In the genomic region with DNA sequence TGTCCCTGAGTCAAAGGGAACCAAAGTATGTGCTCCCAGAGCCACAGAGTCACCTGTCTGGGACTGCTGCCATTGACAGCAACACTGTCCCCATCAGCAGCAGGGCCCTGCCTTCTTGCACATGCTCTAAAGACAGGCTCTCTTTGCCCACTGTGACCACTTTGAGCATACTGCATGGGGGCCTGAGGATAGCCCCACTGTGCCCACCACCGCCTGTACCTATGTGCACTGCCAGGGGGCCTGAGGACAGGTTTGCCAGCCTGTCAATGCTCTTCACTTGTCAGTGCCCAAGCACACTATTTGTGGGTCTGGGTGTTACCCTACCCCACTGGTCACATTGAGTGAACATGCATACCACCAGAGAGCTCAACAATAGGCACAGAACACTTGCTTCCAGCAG, we compare ENCODE assay signal across 27 cellular contexts.
"Had no signal": no experiment of that assay in that cellular context is flagged by ENCODE, and none has a peak within 500 bp of the region (broad histone marks: within the 10 kb centered on the region; RNA-seq: fewer than 3 reads in every experiment).

No MANE protein-coding gene starts in this region.

- H3K4me1 Mint-ChIP-seq: immature natural killer cell; mesothelial cell of epicardium; naive B cell; natural killer cell; nephron progenitor cell; neural progenitor cell; stimulated activated effector memory CD8-positive, alpha-beta T cell treated with anti-CD3 and anti-CD28 coated beads, Interleukin-12 subunit alpha, Interleukin-12 subunit beta, amount 100 ng/mL, for 72 hours had no signal

- DNase-seq: heart left ventricle; hypothalamus; immature natural killer cell; left ventricle myocardium inferior; mesendoderm; naive B cell; natural killer cell; nephron progenitor cell; occipital lobe; small intestine; spleen; stimulated activated CD4-positive, alpha-beta T cell treated with anti-CD3 and anti-CD28 coated beads, Interleukin-4, amount 100 ng/mL, for 24 hours; stimulated activated naive CD4-positive, alpha-beta T cell; stomach; testis; thyroid gland; transverse colon had no signal

- H3K36me3 ChIP-seq: heart left ventricle, left ventricle myocardium inferior, neural progenitor cell, neutrophil, right atrium auricular region, spleen, stomach, thyroid gland, transverse colon, vagina had no signal

- H3K27me3 Mint-ChIP-seq: naive B cell, progenitor cell of endocrine pancreas had no signal

- ATAC-seq: heart left ventricle; natural killer cell; sciatic nerve; stimulated activated effector memory CD8-positive, alpha-beta T cell treated with anti-CD3 and anti-CD28 coated beads, Interleukin-12 subunit alpha, Interleukin-12 subunit beta, amount 100 ng/mL, for 72 hours had no signal

- H3K27me3 ChIP-seq: heart left ventricle, neural progenitor cell, neutrophil, right atrium auricular region, spleen, stomach, testis, thyroid gland, transverse colon, vagina had no signal

- H3K27ac ChIP-seq: heart left ventricle, left ventricle myocardium inferior, neural progenitor cell, neutrophil, parathyroid adenoma, right atrium auricular region, spleen, stomach, testis, thyroid gland, transverse colon, vagina had no signal

- H3K4me3 Mint-ChIP-seq: immature natural killer cell; mesothelial cell of epicardium; naive B cell; natural killer cell; nephron progenitor cell; neural progenitor cell; stimulated activated effector memory CD8-positive, alpha-beta T cell treated with anti-CD3 and anti-CD28 coated beads, Interleukin-12 subunit alpha, Interleukin-12 subunit beta, amount 100 ng/mL, for 72 hours had no signal

- H3K4me3 ChIP-seq: heart left ventricle, left ventricle myocardium inferior, lung, neural progenitor cell, right atrium auricular region, spleen, stomach, testis, thyroid gland, transverse colon, vagina had no signal

- H3K9me3 ChIP-seq: neutrophil, right atrium auricular region, testis, thyroid gland, transverse colon, vagina had no signal

- H3K27ac Mint-ChIP-seq: immature natural killer cell; mesothelial cell of epicardium; naive B cell; natural killer cell; nephron progenitor cell; neural progenitor cell; progenitor cell of endocrine pancreas; stimulated activated effector memory CD8-positive, alpha-beta T cell treated with anti-CD3 and anti-CD28 coated beads, Interleukin-12 subunit alpha, Interleukin-12 subunit beta, amount 100 ng/mL, for 72 hours had no signal

- H3K4me1 ChIP-seq: heart left ventricle, left ventricle myocardium inferior, neural progenitor cell, parathyroid adenoma, right atrium auricular region, spleen, stomach, testis, thyroid gland, transverse colon, vagina had no signal
